Comparison of ENCODE assay signal across 8 cellular contexts in genomic region chr2:202265467-202266277, GRCh38.
DNase-seq lines count a peak whose midpoint lies in the region; ATAC-seq and TF ChIP-seq lines count a peak whose summit lies in the region.

Gene NOP58, plus strand, starts transcription at chr2:202265763. Its CDS starts 179 bp downstream, at chr2:202265942.

- no peak for TF ChIP-seq CTCF in AG09319 (IDR thresholded peaks at IDR 0.05; ENCODE audit: low read depth, low read length)

- ATAC-seq in GM19035 (IDR thresholded peaks at IDR 0.05; ENCODE audit: unreplicated experiment) (peak; percentile 86), HG03354 (IDR thresholded peaks at IDR 0.05; ENCODE audit: poor library complexity, severe bottlenecking, unreplicated experiment) (peak; percentile 86)
- peak; percentile 85 to 86 for ATAC-seq in activated CD4-positive, CD25-positive, alpha-beta regulatory T cell treated with anti-CD3 and anti-CD28 coated beads, Interleukin-2, amount 50 U/mL, for 24 hours

- peak; percentile 84 for DNase-seq in AG09319 (ENCODE audit: extremely low read depth, low read depth)
- DNase-seq in NCI-H446 treated with DMSO at 0.1 percent for 48 hours (lab: John Stamatoyannopoulos, UW) = peak; percentile 93
- peak; percentile 98 for DNase-seq in cerebellar cortex (ENCODE audit: low spot score)
- DNase-seq in islet precursor cell = peak; percentile 97
- DNase-seq in stimulated activated CD4-positive, alpha-beta T cell treated with anti-CD3 and anti-CD28 coated beads, Interleukin-12 subunit alpha, Interleukin-12 subunit beta, amount 100 ng/mL, for 48 hours (ENCODE audit: low read depth in 2 of 3, low spot score in 1 of 3) = peak; percentile 86 to 88 (median 87)

Comparison
In these comparisons a context has a peak if more than half of its experiments do, and no peak if none do; other contexts are left out.
1. Peak in every context shown above with its lines: DNase-seq and ATAC-seq.